In the genomic region with DNA sequence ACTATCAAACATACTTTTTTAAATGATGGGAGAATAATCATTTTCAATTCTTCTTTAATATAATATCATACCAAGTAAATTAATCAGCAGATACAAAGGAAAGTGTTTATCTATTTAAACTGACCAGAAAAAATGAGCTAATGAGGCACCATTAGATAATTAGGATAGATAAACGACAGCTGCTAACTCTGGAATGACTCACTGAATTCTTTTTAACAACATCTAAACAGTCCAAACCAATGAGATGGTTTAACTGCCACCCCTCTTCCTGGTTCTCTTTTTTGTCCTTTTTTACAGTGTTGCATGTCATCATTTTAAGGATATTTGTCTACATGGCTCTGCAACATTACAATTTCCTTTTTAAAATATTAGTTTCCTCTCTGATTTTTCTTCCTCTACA, we compare ENCODE assay signal across 21 cellular contexts. TPM values are rescaled to one million over a fixed set of nuclear protein-coding genes. Genes with fewer than 3 reads are reported as not detected.
DNase-seq lines count a peak whose midpoint lies in the region; ATAC-seq, FAIRE-seq and TF ChIP-seq lines count a peak whose summit lies in the region.
"Had no signal": no experiment of that assay in that cellular context is flagged by ENCODE, and none has a peak within 500 bp of the region (broad histone marks: within the 10 kb centered on the region; RNA-seq: fewer than 3 reads in every experiment).

No MANE protein-coding gene starts in this region.

- H3K14ac ChIP-seq in mesenchymal stem cell (ENCODE audit: low read length in 2 of 2), result no peak overlapping the region

- H3K9ac ChIP-seq in GM12878 (ENCODE audit: control insufficient read depth, insufficient read depth, low read length) (no peak overlapping the region), mesenchymal stem cell (ENCODE audit: low read length) (no peak overlapping the region)
- H3K9ac ChIP-seq: BLaER1 treated with 17β-estradiol and CSF1 and Interleukin-3, amounts not matched to agents 10 nM and 100 nM had no signal

- peak; percentile 73 for DNase-seq in A172 (ENCODE audit: low spot score)
- peak; percentile 58 for DNase-seq in M059J (ENCODE audit: low read depth)
- no peak for DNase-seq in GM12878 (ENCODE audit: low read depth, low spot score)
- DNase-seq in mesenchymal stem cell, result peak; percentile 78
- DNase-seq in D721Med (ENCODE audit: insufficient read length, low spot score), result no peak
- no peak for DNase-seq in GM19239 (ENCODE audit: insufficient read length, low spot score)
- no peak for DNase-seq in NCI-H2107 treated with DMSO at 0.1 percent for 48 hours (lab: John Stamatoyannopoulos, UW; ENCODE audit: unreplicated experiment)
- DNase-seq: CD8-positive, alpha-beta memory T cell; DMS153; H9; KG1; NCI-H1048; NCI-H1436 treated with DMSO at 0.1 percent for 48 hours; NCI-H2029 treated with DMSO at 0.1 percent for 48 hours; NCI-H524 treated with DMSO at 0.1 percent for 48 hours; Peyer's patch had no signal

- no peaks in the 10 kb centered on the region for H3K79me2 ChIP-seq in GM12878 (ENCODE audit: control insufficient read depth, insufficient read depth, low read length)

- H3K4me1 ChIP-seq in GM12878 (ENCODE audit: control insufficient read depth, insufficient read depth, low read length), result no peaks in the 10 kb centered on the region
- no peaks in the 10 kb centered on the region for H3K4me1 ChIP-seq in mesenchymal stem cell (ENCODE audit: control insufficient read depth, insufficient read depth, low read depth, low read length)
- H3K4me1 ChIP-seq: BLaER1 treated with 17β-estradiol and CSF1 and Interleukin-3, amounts not matched to agents 10 nM and 100 nM; Peyer's patch had no signal

- BruUV-seq in GM12878 (replicated peaks; lab: Mats Ljungman, UMichigan), result no TSS peak

- 4% methylated on average over 1 of the region's 1 CpG for WGBS in GM12878 (ENCODE audit: insufficient coverage, insufficient replicate concordance, low lambda C conversion rate, missing lambda C conversion rate)
- WGBS in mesenchymal stem cell, result 0% methylated on average over 1 of the region's 1 CpG

- no peak for TF ChIP-seq EP300 in GM12878 (IDR thresholded peaks at IDR 0.05; ENCODE audit: borderline replicate concordance in 1 of 2, control insufficient read depth in 1 of 2, low read depth in 2 of 2, low read length in 2 of 2)

- ATAC-seq in GM12878 (peak; percentile 54), HG03521 (IDR thresholded peaks at IDR 0.05; ENCODE audit: unreplicated experiment) (no peak)
- ATAC-seq: A549, Right ventricle myocardium inferior had no signal

- H3K9me3 ChIP-seq in GM12878 (replicated peaks; ENCODE audit: control insufficient read depth, insufficient read depth, low read length) (no peaks in the 10 kb centered on the region), mesenchymal stem cell (ENCODE audit: control insufficient read depth, low read length) (no peaks in the 10 kb centered on the region)
- H3K9me3 ChIP-seq: A549; BLaER1 treated with 17β-estradiol and CSF1 and Interleukin-3, amounts not matched to agents 10 nM and 100 nM; Peyer's patch had no signal

- H3K36me3 ChIP-seq in GM12878 (ENCODE audit: control insufficient read depth in 2 of 2, insufficient read depth in 2 of 2, low read length in 1 of 2), result no peaks in the 10 kb centered on the region
- H3K36me3 ChIP-seq in mesenchymal stem cell (ENCODE audit: control insufficient read depth in 1 of 2, insufficient read depth in 2 of 2, low read depth in 1 of 2, low read length in 2 of 2), result no peaks in the 10 kb centered on the region
- H3K36me3 ChIP-seq: BLaER1 treated with 17β-estradiol and CSF1 and Interleukin-3, amounts not matched to agents 10 nM and 100 nM; Peyer's patch had no signal

- H3K4me3 ChIP-seq in GM12878 (no peak overlapping the region), mesenchymal stem cell (ENCODE audit: insufficient read depth in 1 of 2, low read depth in 1 of 2, low read length in 2 of 2) (no peak overlapping the region)
- H3K4me3 ChIP-seq: A549; BLaER1 treated with 17β-estradiol and CSF1 and Interleukin-3, amounts not matched to agents 10 nM and 100 nM; Peyer's patch had no signal

- no peak overlapping the region for H2AFZ ChIP-seq in GM12878 (ENCODE audit: control insufficient read depth, low read depth, low read length)
- H2AFZ ChIP-seq in mesenchymal stem cell (ENCODE audit: low read depth, low read length), result no peak overlapping the region

- FAIRE-seq in GM12878 (lab: Jason Lieb, UNC), result no peak
- FAIRE-seq in D721Med (lab: Jason Lieb, UNC), result no peak
- no peak for FAIRE-seq in GM19239 (lab: Jason Lieb, UNC)
- FAIRE-seq: A549 had no signal

- SMC1A ChIA-PET in GM12878 (lab: Charles Lee; ENCODE audit: uncharacterized antibody, unreplicated experiment), result interaction anchor here (1.3 to 7.6 kb wide), 2 partner anchors 38 to 145 kb away, joined by 3 to 89 read pairs; a partner anchor contains a TSS

- no peak for TF ChIP-seq POLR2A in GM12878 (IDR thresholded peaks at IDR 0.05; ENCODE audit: low read depth, low read length)

- no peak for TF ChIP-seq CTCF in GM12878 (IDR thresholded peaks at IDR 0.05 in 2 of 3, conservative IDR thresholded peaks at IDR 0.05 in 1 of 3; ENCODE audit: control insufficient read depth in 2 of 3, extremely low read depth in 1 of 3, insufficient read depth in 1 of 3, low read depth in 3 of 3, low read length in 3 of 3)
- no peak for TF ChIP-seq CTCF in D721Med (IDR thresholded peaks at IDR 0.05; ENCODE audit: insufficient read depth, missing control alignments)

- no peak overlapping the region for H3K4me2 ChIP-seq in GM12878 (ENCODE audit: control insufficient read depth, insufficient read depth)
- H3K4me2 ChIP-seq in mesenchymal stem cell (ENCODE audit: low read length, poor library complexity, severe bottlenecking), result no peak overlapping the region
- H3K4me2 ChIP-seq: A549; BLaER1 treated with 17β-estradiol and CSF1 and Interleukin-3, amounts not matched to agents 10 nM and 100 nM had no signal

- H2BK15ac ChIP-seq in mesenchymal stem cell (ENCODE audit: low read depth, poor library complexity, severe bottlenecking), result no peak overlapping the region

- TF ChIP-seq RAD21 in GM12878 (IDR thresholded peaks at IDR 0.05; ENCODE audit: insufficient read depth, low read depth, low read length), result no peak

- in situ Hi-C loops in GM12878 (cut with MboI), result no loop called here

- no peak overlapping the region for H4K91ac ChIP-seq in mesenchymal stem cell (ENCODE audit: low read length)

- intact Hi-C loops in GM12878 (cut with micrococcal nuclease; ENCODE audit: unreplicated experiment), result loop anchor here (5.0 kb wide), 1 partner anchor 530 kb away; no protein-coding TSS in a partner anchor

- POLR2A ChIA-PET in GM12878 (lab: Charles Lee), result no interaction called here

- H4K20me1 ChIP-seq in GM12878 (ENCODE audit: control insufficient read depth, insufficient read depth), result no peaks in the 10 kb centered on the region
- H4K20me1 ChIP-seq: BLaER1 treated with 17β-estradiol and CSF1 and Interleukin-3, amounts not matched to agents 10 nM and 100 nM had no signal

- H2BK5ac ChIP-seq in mesenchymal stem cell (ENCODE audit: low read depth, low read length, poor library complexity, severe bottlenecking), result no peak overlapping the region

- no peak overlapping the region for H2BK12ac ChIP-seq in mesenchymal stem cell (ENCODE audit: low read length in 2 of 2)

- no peak overlapping the region for H3K27ac ChIP-seq in GM12878 (ENCODE audit: control insufficient read depth, insufficient read depth)
- no peak overlapping the region for H3K27ac ChIP-seq in mesenchymal stem cell (ENCODE audit: low read length, poor library complexity, severe bottlenecking)
- H3K27ac ChIP-seq: A549; BLaER1 treated with 17β-estradiol and CSF1 and Interleukin-3, amounts not matched to agents 10 nM and 100 nM; Peyer's patch had no signal

- no peaks in the 10 kb centered on the region for H3K79me1 ChIP-seq in mesenchymal stem cell (replicated peaks; ENCODE audit: low read length, poor library complexity, severe bottlenecking)

- H4K8ac ChIP-seq in mesenchymal stem cell (ENCODE audit: low read length), result no peak overlapping the region

- no peak overlapping the region for H3K4ac ChIP-seq in mesenchymal stem cell (ENCODE audit: low read depth in 1 of 2, low read length in 2 of 2)

- H3K23ac ChIP-seq in mesenchymal stem cell (ENCODE audit: low read length in 2 of 2), result no peak overlapping the region

- no peak overlapping the region for H2BK120ac ChIP-seq in mesenchymal stem cell (ENCODE audit: low read depth, low read length)

- RAD21 ChIA-PET in GM12878 (lab: Charles Lee; ENCODE audit: unreplicated experiment), result no interaction called here

- no peak overlapping the region for H2AK5ac ChIP-seq in mesenchymal stem cell (ENCODE audit: low read length, severe bottlenecking)

- no peak overlapping the region for H3K18ac ChIP-seq in mesenchymal stem cell (ENCODE audit: low read depth in 1 of 2, low read length in 2 of 2)

- CTCF ChIA-PET in GM12878 (lab: Yijun Ruan, JAX), result interaction anchor here (7.4 kb wide), 1 partner anchor 39 kb away, joined by 87 read pairs; a partner anchor contains a TSS

- no peaks in the 10 kb centered on the region for H3K27me3 ChIP-seq in GM12878 (replicated peaks in 1 of 2; ENCODE audit: control insufficient read depth in 2 of 2, insufficient read depth in 2 of 2, low read length in 1 of 2)
- H3K27me3 ChIP-seq in mesenchymal stem cell (ENCODE audit: control insufficient read depth in 1 of 2, insufficient read depth in 1 of 2, low read length in 2 of 2), result no peaks in the 10 kb centered on the region
- H3K27me3 ChIP-seq: BLaER1 treated with 17β-estradiol and CSF1 and Interleukin-3, amounts not matched to agents 10 nM and 100 nM; Peyer's patch had no signal

RNA-seq across cellular contexts. Expression of a gene that starts 41.6 kb away (rescaled TPM):
- 17.4 and 20.0 TPM in 2 replicates for total RNA-seq in A172 (2014; rRNA removed; shearing (Covaris generic))
- total RNA-seq in M059J (2014; rRNA removed; shearing (Covaris generic)), result 0.44 and 2.1 TPM in 2 replicates
- 1.3 and 2.3 TPM in 2 replicates for total RNA-seq in GM12878 (2013; cell fraction: nucleolus; rRNA removed)
- total RNA-seq in GM12878 (2014; rRNA removed), result 0.11 and 0.27 TPM in 2 replicates
- 0.13 and 0.18 TPM in 2 replicates for total RNA-seq in GM12878 (2014; rRNA removed; fragmentation: Illumina TruSeq; extraction: Trizol)
- 0.48 and 0.64 TPM in 2 replicates for total RNA-seq in GM12878 (2021)
- polyA plus RNA-seq in GM12878 (2011; ENCODE audit: low read depth), result not detected
- 1.5 and 2.0 TPM in 2 replicates for polyA plus RNA-seq in GM12878 (2011; rRNA removed)
- 2.6 and 3.1 TPM in 2 replicates for polyA plus RNA-seq in GM12878 (2011; cell fraction: cytosol; rRNA removed)
- polyA plus RNA-seq in GM12878 (2011; cell fraction: nucleus; rRNA removed), result 5.9 TPM in 2 replicates
- polyA plus RNA-seq in GM12878 (2012), result 0.06 TPM in 1 of 2 replicates, not detected in the other
- polyA plus RNA-seq in GM12878 (2014; fragmentation: Illumina TruSeq; extraction: Trizol), result 0.03 and 0.15 TPM in 2 replicates
- under 1 TPM in 1 of 2 experiments, not detected in 1; 0.02 TPM for polyA plus RNA-seq in GM12878 (2014; fragmentation: Nextera tagmentation; extraction: Ambion mirVana)
- polyA plus RNA-seq in GM12878 (2014; rRNA removed), result 0.13 and 0.20 TPM in 2 replicates
- polyA plus RNA-seq in GM12878 (2016; fragmentation: Nextera tagmentation; extraction: Ambion mirVana), result under 1 TPM; 0.13 to 0.36 TPM
- polyA minus RNA-seq in GM12878 (2011; rRNA and poly(A)+ RNA removed), result 6.2 and 7.4 TPM in 2 replicates
- 1.1 and 2.6 TPM in 2 replicates for polyA minus RNA-seq in GM12878 (2011; cell fraction: cytosol; rRNA and poly(A)+ RNA removed)
- polyA minus RNA-seq in GM12878 (2011; cell fraction: nucleus; rRNA and poly(A)+ RNA removed), result 11.8 and 26.1 TPM in 2 replicates
- polyA plus RNA-seq in mesenchymal stem cell (2013, experiment 1 of 2), result 14.9 TPM
- polyA plus RNA-seq in mesenchymal stem cell (2013, experiment 2 of 2), result 14.1 TPM
- total RNA-seq: CD8-positive, alpha-beta memory T cell; H9; MCF 10A had no signal
- polyA plus RNA-seq: CD8-positive, alpha-beta memory T cell had no signal

Comparison
In these comparisons a context has a peak if more than half of its experiments do, and no peak if none do; other contexts are left out.
1. DNase-seq: peak in A172 (single experiment), M059J (single experiment) and mesenchymal stem cell (single experiment); none in GM12878 (single experiment), D721Med (single experiment), GM19239 (single experiment) and NCI-H2107 treated with DMSO at 0.1 percent for 48 hours (single experiment).